Comparison of ENCODE assay signal across 31 cellular contexts in genomic region chr7:33730958-33731357, GRCh38.
"Had no signal": no experiment of that assay in that cellular context is flagged by ENCODE, and none has a peak within 500 bp of the region (broad histone marks: within the 10 kb centered on the region; RNA-seq: fewer than 3 reads in every experiment).

No MANE protein-coding gene starts in this region.

- H3K4me1 ChIP-seq: adrenal gland, ascending aorta had no signal

- H3K27ac Mint-ChIP-seq: activated CD4-positive, alpha-beta memory T cell treated with anti-CD3 and anti-CD28 coated beads, Interleukin-2, amount 10 ng/mL, durations not matched to agents 7 days and 5 days; activated naive CD4-positive, alpha-beta T cell treated with anti-CD3 and anti-CD28 coated beads for 36 hours; activated naive CD8-positive, alpha-beta T cell; activated T-helper 17 cell treated with anti-CD3 and anti-CD28 coated beads, Interleukin-2, amount 50 U/mL, for 72 hours; T-cell had no signal

- FAIRE-seq: bronchial epithelial cell had no signal

- H3K4me3 Mint-ChIP-seq: activated CD4-positive, alpha-beta memory T cell treated with anti-CD3 and anti-CD28 coated beads, Interleukin-2, amount 10 ng/mL, durations not matched to agents 7 days and 5 days; activated naive CD4-positive, alpha-beta T cell treated with anti-CD3 and anti-CD28 coated beads for 36 hours; activated naive CD8-positive, alpha-beta T cell; activated T-helper 17 cell treated with anti-CD3 and anti-CD28 coated beads, Interleukin-2, amount 50 U/mL, for 72 hours; central memory CD8-positive, alpha-beta T cell; T-cell had no signal

- H3K4me3 ChIP-seq: adrenal gland, ascending aorta, body of pancreas, SK-N-MC had no signal

- ATAC-seq: activated T-helper 17 cell treated with anti-CD3 and anti-CD28 coated beads, Interleukin-2, amount 50 U/mL, for 72 hours; body of pancreas; Panc1; Right ventricle myocardium inferior; T-cell had no signal

- H3K27ac ChIP-seq: adrenal gland, ascending aorta, body of pancreas, SK-N-MC, VCaP had no signal

- H3K27me3 Mint-ChIP-seq: activated CD4-positive, alpha-beta memory T cell treated with anti-CD3 and anti-CD28 coated beads, Interleukin-2, amount 10 ng/mL, durations not matched to agents 7 days and 5 days; activated naive CD8-positive, alpha-beta T cell; activated T-helper 17 cell treated with anti-CD3 and anti-CD28 coated beads, Interleukin-2, amount 50 U/mL, for 72 hours; central memory CD8-positive, alpha-beta T cell had no signal

- H3K9me3 ChIP-seq: adrenal gland, ascending aorta, body of pancreas had no signal

- DNase-seq: activated CD4-positive, alpha-beta memory T cell treated with anti-CD3 and anti-CD28 coated beads, Interleukin-2, amount 10 ng/mL, durations not matched to agents 7 days and 5 days; activated CD4-positive, alpha-beta T cell treated with anti-CD3 and anti-CD28 coated beads, Interleukin-2, amount 50 U/mL, for 1 hour; activated CD4-positive, CD25-positive, alpha-beta regulatory T cell; activated gamma-delta T cell; activated naive CD4-positive, alpha-beta T cell treated with anti-CD3 and anti-CD28 coated beads for 36 hours; activated T-cell treated with anti-CD3 and anti-CD28 coated beads for 4 hours; activated T-cell treated with anti-CD3 and anti-CD28 coated beads, Interleukin-2, amount 50 U/mL, for 48 hours; adrenal gland; body of pancreas; KG1; NCI-H1092; NCI-H1417 treated with DMSO at 0.1 percent for 48 hours; NCI-H187; NCI-H2081; NCI-H510A treated with DMSO at 0.1 percent for 48 hours; NCI-H69; NK-92 treated with Interleukin-12 subunit alpha and Interleukin-12 subunit beta, amount 100 ng/mL, for 24 hours; OCI-M1; RPMI8226; T-cell; T-helper 2 cell; T1000 had no signal

- H3K27me3 ChIP-seq: adrenal gland, ascending aorta, body of pancreas had no signal

- H3K9me3 Mint-ChIP-seq: activated CD4-positive, alpha-beta memory T cell treated with anti-CD3 and anti-CD28 coated beads, Interleukin-2, amount 10 ng/mL, durations not matched to agents 7 days and 5 days; activated naive CD4-positive, alpha-beta T cell treated with anti-CD3 and anti-CD28 coated beads for 36 hours; activated T-helper 17 cell treated with anti-CD3 and anti-CD28 coated beads, Interleukin-2, amount 50 U/mL, for 72 hours had no signal

- H3K4me1 Mint-ChIP-seq: activated CD4-positive, alpha-beta memory T cell treated with anti-CD3 and anti-CD28 coated beads, Interleukin-2, amount 10 ng/mL, durations not matched to agents 7 days and 5 days; activated T-helper 17 cell treated with anti-CD3 and anti-CD28 coated beads, Interleukin-2, amount 50 U/mL, for 72 hours; central memory CD8-positive, alpha-beta T cell; T-cell had no signal

- H3K36me3 ChIP-seq: adrenal gland, ascending aorta had no signal
